Comparison of ENCODE assay signal across 2 cellular contexts in the genomic region with DNA sequence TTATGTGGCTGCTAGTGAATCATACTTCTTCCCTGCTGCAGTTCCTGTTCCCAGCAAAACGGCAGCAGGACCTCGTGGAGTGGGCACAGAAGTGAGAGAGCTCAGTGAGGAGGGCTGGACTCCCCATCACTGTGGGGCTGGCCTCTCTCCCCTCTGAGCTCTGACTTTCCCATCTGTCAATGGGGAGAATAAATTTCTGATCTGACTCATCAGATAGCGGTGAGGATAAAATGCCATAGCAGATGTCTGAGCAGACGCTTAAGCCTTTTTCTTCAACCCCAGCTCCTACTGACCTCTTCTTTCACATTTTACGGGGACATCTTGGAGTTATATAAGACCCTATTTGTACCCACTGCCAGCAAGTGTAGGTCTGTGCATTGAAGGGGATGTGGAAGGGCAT.
TF ChIP-seq lines count a peak whose summit lies in the region.

No MANE protein-coding gene starts in this region.

TF ChIP-seq in GM23338, 12 proteins besides CTCF, POLR2A, EP300 and RAD21:
- TF ChIP-seq, protein P1, sequence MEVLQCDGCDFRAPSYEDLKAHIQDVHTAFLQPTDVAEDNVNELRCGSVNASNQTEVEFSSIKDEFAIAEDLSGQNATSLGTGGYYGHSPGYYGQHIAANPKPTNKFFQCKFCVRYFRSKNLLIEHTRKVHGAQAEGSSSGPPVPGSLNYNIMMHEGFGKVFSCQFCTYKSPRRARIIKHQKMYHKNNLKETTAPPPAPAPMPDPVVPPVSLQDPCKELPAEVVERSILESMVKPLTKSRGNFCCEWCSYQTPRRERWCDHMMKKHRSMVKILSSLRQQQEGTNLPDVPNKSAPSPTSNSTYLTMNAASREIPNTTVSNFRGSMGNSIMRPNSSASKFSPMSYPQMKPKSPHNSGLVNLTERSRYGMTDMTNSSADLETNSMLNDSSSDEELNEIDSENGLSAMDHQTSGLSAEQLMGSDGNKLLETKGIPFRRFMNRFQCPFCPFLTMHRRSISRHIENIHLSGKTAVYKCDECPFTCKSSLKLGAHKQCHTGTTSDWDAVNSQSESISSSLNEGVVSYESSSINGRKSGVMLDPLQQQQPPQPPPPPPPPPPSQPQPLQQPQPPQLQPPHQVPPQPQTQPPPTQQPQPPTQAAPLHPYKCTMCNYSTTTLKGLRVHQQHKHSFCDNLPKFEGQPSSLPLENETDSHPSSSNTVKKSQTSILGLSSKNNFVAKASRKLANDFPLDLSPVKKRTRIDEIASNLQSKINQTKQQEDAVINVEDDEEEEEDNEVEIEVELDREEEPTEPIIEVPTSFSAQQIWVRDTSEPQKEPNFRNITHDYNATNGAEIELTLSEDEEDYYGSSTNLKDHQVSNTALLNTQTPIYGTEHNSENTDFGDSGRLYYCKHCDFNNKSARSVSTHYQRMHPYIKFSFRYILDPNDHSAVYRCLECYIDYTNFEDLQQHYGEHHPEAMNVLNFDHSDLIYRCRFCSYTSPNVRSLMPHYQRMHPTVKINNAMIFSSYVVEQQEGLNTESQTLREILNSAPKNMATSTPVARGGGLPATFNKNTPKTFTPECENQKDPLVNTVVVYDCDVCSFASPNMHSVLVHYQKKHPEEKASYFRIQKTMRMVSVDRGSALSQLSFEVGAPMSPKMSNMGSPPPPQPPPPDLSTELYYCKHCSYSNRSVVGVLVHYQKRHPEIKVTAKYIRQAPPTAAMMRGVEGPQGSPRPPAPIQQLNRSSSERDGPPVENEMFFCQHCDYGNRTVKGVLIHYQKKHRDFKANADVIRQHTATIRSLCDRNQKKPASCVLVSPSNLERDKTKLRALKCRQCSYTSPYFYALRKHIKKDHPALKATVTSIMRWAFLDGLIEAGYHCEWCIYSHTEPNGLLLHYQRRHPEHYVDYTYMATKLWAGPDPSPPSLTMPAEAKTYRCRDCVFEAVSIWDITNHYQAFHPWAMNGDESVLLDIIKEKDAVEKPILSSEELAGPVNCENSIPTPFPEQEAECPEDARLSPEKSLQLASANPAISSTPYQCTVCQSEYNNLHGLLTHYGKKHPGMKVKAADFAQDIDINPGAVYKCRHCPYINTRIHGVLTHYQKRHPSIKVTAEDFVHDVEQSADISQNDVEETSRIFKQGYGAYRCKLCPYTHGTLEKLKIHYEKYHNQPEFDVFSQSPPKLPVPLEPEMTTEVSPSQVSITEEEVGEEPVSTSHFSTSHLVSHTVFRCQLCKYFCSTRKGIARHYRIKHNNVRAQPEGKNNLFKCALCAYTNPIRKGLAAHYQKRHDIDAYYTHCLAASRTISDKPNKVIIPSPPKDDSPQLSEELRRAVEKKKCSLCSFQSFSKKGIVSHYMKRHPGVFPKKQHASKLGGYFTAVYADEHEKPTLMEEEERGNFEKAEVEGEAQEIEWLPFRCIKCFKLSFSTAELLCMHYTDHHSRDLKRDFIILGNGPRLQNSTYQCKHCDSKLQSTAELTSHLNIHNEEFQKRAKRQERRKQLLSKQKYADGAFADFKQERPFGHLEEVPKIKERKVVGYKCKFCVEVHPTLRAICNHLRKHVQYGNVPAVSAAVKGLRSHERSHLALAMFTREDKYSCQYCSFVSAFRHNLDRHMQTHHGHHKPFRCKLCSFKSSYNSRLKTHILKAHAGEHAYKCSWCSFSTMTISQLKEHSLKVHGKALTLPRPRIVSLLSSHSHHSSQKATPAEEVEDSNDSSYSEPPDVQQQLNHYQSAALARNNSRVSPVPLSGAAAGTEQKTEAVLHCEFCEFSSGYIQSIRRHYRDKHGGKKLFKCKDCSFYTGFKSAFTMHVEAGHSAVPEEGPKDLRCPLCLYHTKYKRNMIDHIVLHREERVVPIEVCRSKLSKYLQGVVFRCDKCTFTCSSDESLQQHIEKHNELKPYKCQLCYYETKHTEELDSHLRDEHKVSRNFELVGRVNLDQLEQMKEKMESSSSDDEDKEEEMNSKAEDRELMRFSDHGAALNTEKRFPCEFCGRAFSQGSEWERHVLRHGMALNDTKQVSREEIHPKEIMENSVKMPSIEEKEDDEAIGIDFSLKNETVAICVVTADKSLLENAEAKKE (CRISPR knock-in tag; IDR thresholded peaks at IDR 0.05) = no peak
- TF ChIP-seq, protein P2, sequence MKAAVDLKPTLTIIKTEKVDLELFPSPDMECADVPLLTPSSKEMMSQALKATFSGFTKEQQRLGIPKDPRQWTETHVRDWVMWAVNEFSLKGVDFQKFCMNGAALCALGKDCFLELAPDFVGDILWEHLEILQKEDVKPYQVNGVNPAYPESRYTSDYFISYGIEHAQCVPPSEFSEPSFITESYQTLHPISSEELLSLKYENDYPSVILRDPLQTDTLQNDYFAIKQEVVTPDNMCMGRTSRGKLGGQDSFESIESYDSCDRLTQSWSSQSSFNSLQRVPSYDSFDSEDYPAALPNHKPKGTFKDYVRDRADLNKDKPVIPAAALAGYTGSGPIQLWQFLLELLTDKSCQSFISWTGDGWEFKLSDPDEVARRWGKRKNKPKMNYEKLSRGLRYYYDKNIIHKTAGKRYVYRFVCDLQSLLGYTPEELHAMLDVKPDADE (IDR thresholded peaks at IDR 0.05) = no peak

TF ChIP-seq in SK-N-SH treated with all-trans-retinoic acid at 6 μM for 48 hours, 23 proteins besides CTCF, POLR2A, EP300 and RAD21 (continued from another document):
- TF ChIP-seq, protein P3, sequence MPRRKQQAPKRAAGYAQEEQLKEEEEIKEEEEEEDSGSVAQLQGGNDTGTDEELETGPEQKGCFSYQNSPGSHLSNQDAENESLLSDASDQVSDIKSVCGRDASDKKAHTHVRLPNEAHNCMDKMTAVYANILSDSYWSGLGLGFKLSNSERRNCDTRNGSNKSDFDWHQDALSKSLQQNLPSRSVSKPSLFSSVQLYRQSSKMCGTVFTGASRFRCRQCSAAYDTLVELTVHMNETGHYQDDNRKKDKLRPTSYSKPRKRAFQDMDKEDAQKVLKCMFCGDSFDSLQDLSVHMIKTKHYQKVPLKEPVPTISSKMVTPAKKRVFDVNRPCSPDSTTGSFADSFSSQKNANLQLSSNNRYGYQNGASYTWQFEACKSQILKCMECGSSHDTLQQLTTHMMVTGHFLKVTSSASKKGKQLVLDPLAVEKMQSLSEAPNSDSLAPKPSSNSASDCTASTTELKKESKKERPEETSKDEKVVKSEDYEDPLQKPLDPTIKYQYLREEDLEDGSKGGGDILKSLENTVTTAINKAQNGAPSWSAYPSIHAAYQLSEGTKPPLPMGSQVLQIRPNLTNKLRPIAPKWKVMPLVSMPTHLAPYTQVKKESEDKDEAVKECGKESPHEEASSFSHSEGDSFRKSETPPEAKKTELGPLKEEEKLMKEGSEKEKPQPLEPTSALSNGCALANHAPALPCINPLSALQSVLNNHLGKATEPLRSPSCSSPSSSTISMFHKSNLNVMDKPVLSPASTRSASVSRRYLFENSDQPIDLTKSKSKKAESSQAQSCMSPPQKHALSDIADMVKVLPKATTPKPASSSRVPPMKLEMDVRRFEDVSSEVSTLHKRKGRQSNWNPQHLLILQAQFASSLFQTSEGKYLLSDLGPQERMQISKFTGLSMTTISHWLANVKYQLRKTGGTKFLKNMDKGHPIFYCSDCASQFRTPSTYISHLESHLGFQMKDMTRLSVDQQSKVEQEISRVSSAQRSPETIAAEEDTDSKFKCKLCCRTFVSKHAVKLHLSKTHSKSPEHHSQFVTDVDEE (CRISPR knock-in tag; IDR thresholded peaks at IDR 0.05) = no peak
- TF ChIP-seq, protein P4, sequence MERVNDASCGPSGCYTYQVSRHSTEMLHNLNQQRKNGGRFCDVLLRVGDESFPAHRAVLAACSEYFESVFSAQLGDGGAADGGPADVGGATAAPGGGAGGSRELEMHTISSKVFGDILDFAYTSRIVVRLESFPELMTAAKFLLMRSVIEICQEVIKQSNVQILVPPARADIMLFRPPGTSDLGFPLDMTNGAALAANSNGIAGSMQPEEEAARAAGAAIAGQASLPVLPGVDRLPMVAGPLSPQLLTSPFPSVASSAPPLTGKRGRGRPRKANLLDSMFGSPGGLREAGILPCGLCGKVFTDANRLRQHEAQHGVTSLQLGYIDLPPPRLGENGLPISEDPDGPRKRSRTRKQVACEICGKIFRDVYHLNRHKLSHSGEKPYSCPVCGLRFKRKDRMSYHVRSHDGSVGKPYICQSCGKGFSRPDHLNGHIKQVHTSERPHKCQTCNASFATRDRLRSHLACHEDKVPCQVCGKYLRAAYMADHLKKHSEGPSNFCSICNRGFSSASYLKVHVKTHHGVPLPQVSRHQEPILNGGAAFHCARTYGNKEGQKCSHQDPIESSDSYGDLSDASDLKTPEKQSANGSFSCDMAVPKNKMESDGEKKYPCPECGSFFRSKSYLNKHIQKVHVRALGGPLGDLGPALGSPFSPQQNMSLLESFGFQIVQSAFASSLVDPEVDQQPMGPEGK (CRISPR knock-in tag; IDR thresholded peaks at IDR 0.05; ENCODE audit: borderline replicate concordance) = no peak
- TF ChIP-seq BACH2 (CRISPR knock-in tag; IDR thresholded peaks at IDR 0.05; ENCODE audit: borderline replicate concordance) = no peak
- TF ChIP-seq, protein P5, sequence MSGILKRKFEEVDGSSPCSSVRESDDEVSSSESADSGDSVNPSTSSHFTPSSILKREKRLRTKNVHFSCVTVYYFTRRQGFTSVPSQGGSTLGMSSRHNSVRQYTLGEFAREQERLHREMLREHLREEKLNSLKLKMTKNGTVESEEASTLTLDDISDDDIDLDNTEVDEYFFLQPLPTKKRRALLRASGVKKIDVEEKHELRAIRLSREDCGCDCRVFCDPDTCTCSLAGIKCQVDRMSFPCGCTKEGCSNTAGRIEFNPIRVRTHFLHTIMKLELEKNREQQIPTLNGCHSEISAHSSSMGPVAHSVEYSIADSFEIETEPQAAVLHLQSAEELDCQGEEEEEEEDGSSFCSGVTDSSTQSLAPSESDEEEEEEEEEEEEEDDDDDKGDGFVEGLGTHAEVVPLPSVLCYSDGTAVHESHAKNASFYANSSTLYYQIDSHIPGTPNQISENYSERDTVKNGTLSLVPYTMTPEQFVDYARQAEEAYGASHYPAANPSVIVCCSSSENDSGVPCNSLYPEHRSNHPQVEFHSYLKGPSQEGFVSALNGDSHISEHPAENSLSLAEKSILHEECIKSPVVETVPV (CRISPR knock-in tag; IDR thresholded peaks at IDR 0.05) = no peak
- TF ChIP-seq SNAI2 (CRISPR knock-in tag; IDR thresholded peaks at IDR 0.05) = no peak
- TF ChIP-seq, protein P6, sequence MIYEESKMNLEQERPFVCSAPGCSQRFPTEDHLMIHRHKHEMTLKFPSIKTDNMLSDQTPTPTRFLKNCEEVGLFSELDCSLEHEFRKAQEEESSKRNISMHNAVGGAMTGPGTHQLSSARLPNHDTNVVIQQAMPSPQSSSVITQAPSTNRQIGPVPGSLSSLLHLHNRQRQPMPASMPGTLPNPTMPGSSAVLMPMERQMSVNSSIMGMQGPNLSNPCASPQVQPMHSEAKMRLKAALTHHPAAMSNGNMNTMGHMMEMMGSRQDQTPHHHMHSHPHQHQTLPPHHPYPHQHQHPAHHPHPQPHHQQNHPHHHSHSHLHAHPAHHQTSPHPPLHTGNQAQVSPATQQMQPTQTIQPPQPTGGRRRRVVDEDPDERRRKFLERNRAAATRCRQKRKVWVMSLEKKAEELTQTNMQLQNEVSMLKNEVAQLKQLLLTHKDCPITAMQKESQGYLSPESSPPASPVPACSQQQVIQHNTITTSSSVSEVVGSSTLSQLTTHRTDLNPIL (CRISPR knock-in tag; IDR thresholded peaks at IDR 0.05; ENCODE audit: low read depth) = no peak
- TF ChIP-seq ARNTL (CRISPR knock-in tag; IDR thresholded peaks at IDR 0.05; ENCODE audit: borderline replicate concordance, low read depth) = no peak
- TF ChIP-seq TOX (CRISPR knock-in tag; IDR thresholded peaks at IDR 0.05; ENCODE audit: borderline replicate concordance) = no peak
- TF ChIP-seq CSDC2 (CRISPR knock-in tag; IDR thresholded peaks at IDR 0.05) = no peak
- TF ChIP-seq ZFP3 (CRISPR knock-in tag; IDR thresholded peaks at IDR 0.05) = no peak
- no peak for TF ChIP-seq RARB (CRISPR knock-in tag; IDR thresholded peaks at IDR 0.05)
